Comparison of ENCODE assay signal across 10 cellular contexts in genomic region chr12:43126652-43127051, GRCh38.
"Had no signal": no experiment of that assay in that cellular context is flagged by ENCODE, and none has a peak within 500 bp of the region (broad histone marks: within the 10 kb centered on the region; RNA-seq: fewer than 3 reads in every experiment).

No MANE protein-coding gene starts in this region.

- H3K9ac ChIP-seq: GM23248 had no signal

- FAIRE-seq: H1, H54 had no signal

- H2AFZ ChIP-seq: GM23248 had no signal

- H3K9me3 ChIP-seq: HAP-1 had no signal

- H3K4me3 ChIP-seq: GM23248, HAP-1 had no signal

- H3K36me3 ChIP-seq: HAP-1 had no signal

- DNase-seq: GM23248, GOT3, H7, H9, HCEC 1CT, HFFc6 had no signal

- H3K27ac ChIP-seq: GM23248 had no signal

- H3K4me3 Mint-ChIP-seq: H9, HFFc6 had no signal

- H3K27ac Mint-ChIP-seq: HFFc6 had no signal

- H3K9me3 Mint-ChIP-seq: H9 had no signal

- ATAC-seq: HCT116 had no signal
